Comparison of ENCODE assay signal across 15 cellular contexts in the genomic region with DNA sequence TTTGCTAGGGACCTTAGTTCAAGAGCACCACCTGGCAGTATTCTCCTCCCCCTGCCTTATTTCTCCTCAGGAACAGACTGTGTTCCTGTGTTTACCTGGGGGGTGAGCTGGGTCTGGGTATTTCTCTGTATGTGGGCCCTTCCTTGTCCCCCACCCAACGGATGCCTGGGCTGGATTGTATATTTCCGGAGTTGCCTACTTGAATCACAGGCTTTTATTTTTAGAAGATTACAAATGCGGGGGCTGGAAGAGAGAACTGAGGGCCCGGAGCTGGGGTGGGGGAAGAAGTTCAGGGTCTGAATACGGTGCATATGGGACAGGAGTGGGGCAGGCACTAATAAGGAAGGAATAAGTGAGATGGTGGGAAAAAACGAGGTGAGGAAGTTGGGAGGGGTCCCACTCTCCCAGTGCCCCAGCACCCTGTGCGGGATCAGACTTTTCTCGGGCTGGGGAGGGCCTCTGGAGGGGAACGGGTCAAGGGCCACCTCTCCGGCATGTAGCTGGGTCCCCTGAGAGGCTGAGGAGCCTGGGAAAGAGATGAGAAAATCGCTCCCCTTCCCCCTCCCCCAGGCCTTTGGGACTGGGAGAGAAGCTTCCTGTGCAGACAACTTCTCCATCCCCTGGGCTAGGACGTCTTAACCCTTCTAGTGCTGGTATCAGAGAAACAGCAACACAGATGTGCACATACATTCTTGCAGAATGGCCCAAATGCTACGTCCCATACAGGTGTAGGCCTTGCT. TPM values are rescaled to one million over a fixed set of nuclear protein-coding genes. Genes with fewer than 3 reads are reported as not detected.
DNase-seq lines count a peak whose midpoint lies in the region; ATAC-seq, FAIRE-seq and TF ChIP-seq lines count a peak whose summit lies in the region.
"Had no signal": no experiment of that assay in that cellular context is flagged by ENCODE, and none has a peak within 500 bp of the region (broad histone marks: within the 10 kb centered on the region; RNA-seq: fewer than 3 reads in every experiment).

No MANE protein-coding gene starts in this region.

- no peak for FAIRE-seq in K562 (lab: Jason Lieb, UNC)
- no peak for FAIRE-seq in GM12891 (lab: Jason Lieb, UNC)
- FAIRE-seq: urothelium cell line had no signal

- WGBS in K562 (ENCODE audit: insufficient coverage, low coverage, missing lambda C conversion rate) = 8% methylated on average over 12 of the region's 13 CpGs

- TF ChIP-seq EP300 in K562 (IDR thresholded peaks at IDR 0.05; ENCODE audit: low read length) = no peak

- no peak overlapping the region for H3K9ac ChIP-seq in K562 (ENCODE audit: insufficient read depth in 1 of 2, low read depth in 2 of 2, low read length in 2 of 2)

- H3K9me2 ChIP-seq in GM23338 (ENCODE audit: insufficient read depth) = no peaks in the 10 kb centered on the region

- H3K4me3 ChIP-seq in GM23338 (peak overlapping the region; percentile 23; the same call in 1 of the 2 replicates), K562 (no peak overlapping the region)

- POLR2A ChIA-PET in K562 (lab: Yijun Ruan, JAX) = interaction anchor here (0.5 to 1.1 kb wide), 3 partner anchors 9 to 119 kb away, joined by 3 to 4 read pairs (median 3); no protein-coding TSS in a partner anchor

- H3K36me3 Mint-ChIP-seq in GM23338 (ENCODE audit: low read depth) = peaks cover 7% of the 10 kb centered on the region

- H3K4me2 ChIP-seq in GM23338 = peak overlapping the region; percentile 69
- H3K4me2 ChIP-seq in K562 (ENCODE audit: insufficient read depth, low read length) = no peak overlapping the region

- H3F3A ChIP-seq in GM23338 (replicated peaks; ENCODE audit: low read depth) = peaks cover 21% of the 10 kb centered on the region

- CTCF ChIA-PET in K562 (lab: Yijun Ruan, JAX; ENCODE audit: low intra/inter-chr PET ratio) = no interaction called here

- H3K27me3 Mint-ChIP-seq in GM23338 (ENCODE audit: insufficient read depth, low read depth, poor library complexity) = peaks cover 23% of the 10 kb centered on the region
- H3K27me3 Mint-ChIP-seq in stimulated activated naive CD8-positive, alpha-beta T cell treated with anti-CD3 and anti-CD28 coated beads, Interleukin-15, amount 100 ng/mL, for 72 hours = peaks cover 16% of the 10 kb centered on the region

- BruUV-seq in K562 (replicated peaks; lab: Mats Ljungman, UMichigan) = no TSS peak

- no peaks in the 10 kb centered on the region for H3K79me2 ChIP-seq in GM23338 (replicated peaks; ENCODE audit: insufficient read depth)
- no peaks in the 10 kb centered on the region for H3K79me2 ChIP-seq in K562 (ENCODE audit: control insufficient read depth, insufficient read depth, low read length)

- in situ Hi-C loops in K562 (cut with MboI) = no loop called here

- peak overlapping the region; percentile 51 for H3K27ac ChIP-seq in GM23338 (ENCODE audit: low read depth)
- no peak overlapping the region for H3K27ac ChIP-seq in K562 (ENCODE audit: extremely low read depth, low read depth, low read length)
- H3K27ac ChIP-seq: RWPE1 had no signal

- H3K4me3 Mint-ChIP-seq in GM23338 = peak overlapping the region; percentile 9; the same call in 1 of the 3 replicates
- H3K4me3 Mint-ChIP-seq in stimulated activated naive CD8-positive, alpha-beta T cell treated with anti-CD3 and anti-CD28 coated beads, Interleukin-15, amount 100 ng/mL, for 72 hours = peak overlapping the region in 1 of 2 donors; percentile 76

- peaks cover 63% of the 10 kb centered on the region for H3K4me1 Mint-ChIP-seq in GM23338
- H3K4me1 Mint-ChIP-seq in stimulated activated naive CD8-positive, alpha-beta T cell treated with anti-CD3 and anti-CD28 coated beads, Interleukin-15, amount 100 ng/mL, for 72 hours = peaks cover 27% of the 10 kb centered on the region

- H3K9me3 ChIP-seq in K562 (replicated peaks; ENCODE audit: control insufficient read depth, insufficient read depth, low read depth, low read length) = no peaks in the 10 kb centered on the region

- no peak for TF ChIP-seq RAD21 in K562 (CRISPR knock-in tag; conservative IDR thresholded peaks at IDR 0.05 in 1 of 2, IDR thresholded peaks at IDR 0.05 in 1 of 2)

- H2AFZ ChIP-seq in GM23338 (no peak overlapping the region), K562 (ENCODE audit: low read depth, low read length) (no peak overlapping the region)

- H3K9me3 Mint-ChIP-seq in GM23338 = peaks cover 5% of the 10 kb centered on the region; the same call in 1 of the 3 replicates
- no peaks in the 10 kb centered on the region for H3K9me3 Mint-ChIP-seq in stimulated activated naive CD8-positive, alpha-beta T cell treated with anti-CD3 and anti-CD28 coated beads, Interleukin-15, amount 100 ng/mL, for 72 hours

- H3K4me1 ChIP-seq in GM23338 (ENCODE audit: insufficient read depth) (peaks cover 55% of the 10 kb centered on the region), K562 (replicated peaks in 1 of 2; ENCODE audit: control insufficient read depth in 2 of 2, insufficient read depth in 2 of 2, low read length in 2 of 2) (peaks cover 4 to 7% of the 10 kb centered on the region in 2 experiments; a peak in 3 of 5 replicates)

- H4K20me1 ChIP-seq in GM23338 (replicated peaks; ENCODE audit: insufficient read depth) = no peaks in the 10 kb centered on the region
- H4K20me1 ChIP-seq in K562 (replicated peaks; ENCODE audit: control insufficient read depth, insufficient read depth, low read length) = peaks cover 4% of the 10 kb centered on the region

- DNase-seq in GM23338 (ENCODE audit: low spot score) = peak; percentile 68
- DNase-seq in K562 (ENCODE audit: extremely low read depth in 1 of 4, low spot score in 3 of 4) = no peak
- DNase-seq in iris pigment epithelial cell (ENCODE audit: low read depth) = peak; percentile 43
- no peak for DNase-seq in stimulated activated naive CD8-positive, alpha-beta T cell treated with anti-CD3 and anti-CD28 coated beads, Interleukin-15, amount 100 ng/mL, for 72 hours
- DNase-seq in GM12891 (ENCODE audit: insufficient read length, low spot score) = no peak
- DNase-seq in NCI-H1417 treated with DMSO at 0.1 percent for 48 hours (lab: John Stamatoyannopoulos, UW) = no peak
- DNase-seq: activated CD4-positive, CD25-positive, alpha-beta regulatory T cell treated with anti-CD3 and anti-CD28 coated beads, Interleukin-2, amount 50 U/mL, for 72 hours; activated naive CD4-positive, alpha-beta T cell treated with Interleukin-2 at 50 U/mL for 16 hours; DND-41; NCI-H146; stimulated activated CD4-positive, alpha-beta T cell treated with anti-CD3 and anti-CD28 coated beads, Interleukin-2, amount 100 ng/mL, for 24 hours had no signal

- ATAC-seq in GM23338 = peak; percentile 2; the same call in 1 of the 3 replicates
- no peak for ATAC-seq in K562
- peak; percentile 28 for ATAC-seq in stimulated activated naive CD8-positive, alpha-beta T cell treated with anti-CD3 and anti-CD28 coated beads, Interleukin-15, amount 100 ng/mL, for 72 hours
- no peak for ATAC-seq in HG03521 (IDR thresholded peaks at IDR 0.05; ENCODE audit: unreplicated experiment)
- no peak for ATAC-seq in HG03039 (IDR thresholded peaks at IDR 0.05; ENCODE audit: unreplicated experiment)

- intact Hi-C loops in K562 (cut with micrococcal nuclease) = no loop called here

- TF ChIP-seq POLR2A in K562 (conservative IDR thresholded peaks at IDR 0.05) = no peak
- no peak for TF ChIP-seq POLR2A in GM12891 (IDR thresholded peaks at IDR 0.05; ENCODE audit: low read depth, low read length)

- no peaks in the 10 kb centered on the region for H3K36me3 ChIP-seq in GM23338 (ENCODE audit: insufficient read depth)
- no peaks in the 10 kb centered on the region for H3K36me3 ChIP-seq in K562 (ENCODE audit: control insufficient read depth, insufficient read depth, low read length)

- peak overlapping the region; percentile 76 for H3K27ac Mint-ChIP-seq in GM23338
- H3K27ac Mint-ChIP-seq in stimulated activated naive CD8-positive, alpha-beta T cell treated with anti-CD3 and anti-CD28 coated beads, Interleukin-15, amount 100 ng/mL, for 72 hours = peak overlapping the region; percentile 72 to 86

- H3K9me1 ChIP-seq in K562 (ENCODE audit: control insufficient read depth, insufficient read depth, low read length) = no peaks in the 10 kb centered on the region

- TF ChIP-seq CTCF in GM23338 (conservative IDR thresholded peaks at IDR 0.05; ENCODE audit: low read depth in 2 of 2) (no peak), K562 (IDR thresholded peaks at IDR 0.05 in 2 of 3, conservative IDR thresholded peaks at IDR 0.05 in 1 of 3; ENCODE audit: insufficient read depth in 2 of 3, low read depth in 1 of 3, low read length in 3 of 3) (no peak)

- H3K27me3 ChIP-seq in GM23338 (ENCODE audit: insufficient read depth) (no peaks in the 10 kb centered on the region), K562 (ENCODE audit: control insufficient read depth in 2 of 2, insufficient read depth in 2 of 2, low read length in 2 of 2) (peaks cover 15 to 51% of the 10 kb centered on the region in 2 experiments)

TF ChIP-seq in K562, 482 proteins besides CTCF, POLR2A, EP300 and RAD21 (continues in another document):
- no peak for TF ChIP-seq SMC3 (conservative IDR thresholded peaks at IDR 0.05; ENCODE audit: insufficient read depth, low read depth, low read length)

TF ChIP-seq in GM12891, 5 proteins besides CTCF, POLR2A, EP300 and RAD21 (continues in another document):
- TF ChIP-seq TAF1 (IDR thresholded peaks at IDR 0.05; ENCODE audit: low read depth, low read length) (no peak), POLR2AphosphoS5 (IDR thresholded peaks at IDR 0.05; ENCODE audit: low read depth, low read length) (no peak), POU2F2 (IDR thresholded peaks at IDR 0.05; ENCODE audit: low read depth, low read length) (no peak)

RNA-seq across cellular contexts. Expression of gene PCDH1, which starts 42.1 kb away (rescaled TPM):
- 155 and 183 TPM in 2 replicates for total RNA-seq in GM23338 (2014; rRNA removed; shearing (Covaris generic))
- polyA plus RNA-seq in GM23338 (2016; fragmentation: Nextera tagmentation; extraction: Ambion mirVana) (26.2 and 27.8 TPM in 2 replicates), K562 (2011; rRNA removed) (1.1 and 2.3 TPM in 2 replicates), K562 (2014; fragmentation: Illumina TruSeq; extraction: Trizol) (2.2 and 2.3 TPM in 2 replicates), K562 (2014; fragmentation: Nextera tagmentation; extraction: Ambion mirVana) (under 1 TPM in 1 of 2 experiments, not detected in 1; 0.11 TPM), K562 (2014; rRNA removed) (1.4 and 1.6 TPM in 2 replicates)
- total RNA-seq in K562 (2011; cell fraction: chromatin; rRNA removed; ENCODE audit: low replicate concordance) = 3.9 and 10.2 TPM in 2 replicates
- 12.1 and 13.5 TPM in 2 replicates for total RNA-seq in K562 (2011; cell fraction: nucleolus; rRNA removed)
- 6.8 and 8.7 TPM in 2 replicates for total RNA-seq in K562 (2011; cell fraction: nucleoplasm; rRNA removed)
- total RNA-seq in K562 (2014; rRNA removed) (3.3 and 3.6 TPM in 2 replicates), K562 (2014; rRNA removed; fragmentation: Illumina TruSeq; extraction: Trizol) (0.77 and 1.1 TPM in 2 replicates), K562 (2015; rRNA removed; fragmentation: Illumina TruSeq; extraction: Trizol) (0.80 and 1.1 TPM in 2 replicates), K562 (2021) (3.2 and 3.6 TPM in 2 replicates)
- 1.9 and 4.1 TPM in 2 replicates for polyA plus RNA-seq in K562 (2011; cell fraction: cytosol; rRNA removed)
- polyA plus RNA-seq in K562 (2011; cell fraction: nucleus; rRNA removed) = 0.95 and 3.6 TPM in 2 replicates
- 1.5 and 1.6 TPM in 2 replicates for polyA plus RNA-seq in K562 (2012)
- polyA minus RNA-seq in K562 (2011; rRNA and poly(A)+ RNA removed) = 2.4 and 11.1 TPM in 2 replicates
- 2.3 and 6.8 TPM in 2 replicates for polyA minus RNA-seq in K562 (2011; cell fraction: cytosol; rRNA and poly(A)+ RNA removed)
- polyA minus RNA-seq in K562 (2011; cell fraction: nucleus; rRNA and poly(A)+ RNA removed) = 1.6 and 2.2 TPM in 2 replicates
- polyA plus RNA-seq in GM12891 (2012; ENCODE audit: low read depth, missing spikeins) = 0.15 TPM

Comparison
In these comparisons a context has a peak if more than half of its experiments do, and no peak if none do; other contexts are left out.
1. ATAC-seq: peak in GM23338 (single experiment) and stimulated activated naive CD8-positive, alpha-beta T cell treated with anti-CD3 and anti-CD28 coated beads, Interleukin-15, amount 100 ng/mL, for 72 hours (single experiment); none in K562 (single experiment), HG03521 (single experiment) and HG03039 (single experiment).
2. DNase-seq: peak in GM23338 (single experiment) and iris pigment epithelial cell (single experiment); none in K562 (0 of 4), stimulated activated naive CD8-positive, alpha-beta T cell treated with anti-CD3 and anti-CD28 coated beads, Interleukin-15, amount 100 ng/mL, for 72 hours (0 of 2), GM12891 (single experiment) and NCI-H1417 treated with DMSO at 0.1 percent for 48 hours (single experiment).
3. RNA of gene PCDH1, which starts 42.1 kb away (total RNA-seq): 155 to 183 TPM in GM23338; 0.77 to 13.5 TPM in K562; every median in the first group is over 10 times any median in the second.